ENCODE assay signal across 23 cellular contexts in genomic region chr2:26483501-26483900, GRCh38. TPM values are rescaled to one million over a fixed set of nuclear protein-coding genes. Genes with fewer than 3 reads are reported as not detected.
"Had no signal": no experiment of that assay in that cellular context is flagged by ENCODE, and none has a peak within 500 bp of the region (broad histone marks: within the 10 kb centered on the region; RNA-seq: fewer than 3 reads in every experiment).

No MANE protein-coding gene starts in this region.

- H3K9ac ChIP-seq: parathyroid adenoma had no signal

- H2AFZ ChIP-seq: parathyroid adenoma had no signal

- ATAC-seq: activated CD4-positive, CD25-positive, alpha-beta regulatory T cell treated with anti-CD3 and anti-CD28 coated beads, Interleukin-2, amount 50 U/mL, for 24 hours; activated naive CD8-positive, alpha-beta T cell treated with anti-CD3 and anti-CD28 coated beads, Interleukin-2, amount 50 U/mL, for 24 hours; effector memory CD8-positive, alpha-beta T cell; esophagus mucosa; natural killer cell treated with Interleukin-12 subunit alpha and Interleukin-12 subunit beta and Interleukin-15 and Interleukin-18, amount 100 ng/mL, for 72 hours had no signal

- H3K4me3 ChIP-seq: colonic mucosa, dorsolateral prefrontal cortex, testis, uterus had no signal

- H3K27ac ChIP-seq: colonic mucosa, dorsolateral prefrontal cortex, parathyroid adenoma, testis, uterus, VCaP had no signal

- H3K36me3 ChIP-seq: colonic mucosa, uterus had no signal

- DNase-seq: activated CD4-positive, alpha-beta memory T cell treated with anti-CD3 and anti-CD28 coated beads, Interleukin-2, amount 10 ng/mL, durations not matched to agents 7 days and 5 days; activated CD4-positive, alpha-beta T cell treated with anti-CD3 and anti-CD28 coated beads, Interleukin-2, amount 10 ng/mL, durations not matched to agents 24 days and 14 days; activated gamma-delta T cell; activated naive CD4-positive, alpha-beta T cell treated with anti-CD3 and anti-CD28 coated beads, Interleukin-2, amount 50 U/mL, for 16 hours; activated naive CD8-positive, alpha-beta T cell treated with anti-CD3 and anti-CD28 coated beads, Interleukin-2, amount 50 U/mL, for 24 hours; activated T-cell treated with anti-CD3 and anti-CD28 coated beads for 4 hours; colonic mucosa; dorsolateral prefrontal cortex; effector memory CD8-positive, alpha-beta T cell; foreskin melanocyte; mammary epithelial cell; stimulated activated CD4-positive, alpha-beta T cell treated with anti-CD3 and anti-CD28 coated beads, Interleukin-4, amount 100 ng/mL, for 1 hour; stimulated activated naive CD4-positive, alpha-beta T cell; T-helper 2 cell; trophoblast cell; uterus had no signal

- H3K9me3 ChIP-seq: colonic mucosa, testis, uterus had no signal

- H3K27me3 ChIP-seq: colonic mucosa, testis, uterus had no signal

- H3K4me1 ChIP-seq: colonic mucosa, parathyroid adenoma, uterus had no signal

RNA-seq across cellular contexts. Expression of gene OTOF, which starts 5.6 kb away (rescaled TPM):
- total RNA-seq: colonic mucosa, esophagus mucosa, mammary epithelial cell had no signal
- polyA plus RNA-seq: aorta, mammary epithelial cell had no signal
